ENCODE assay signal across 21 cellular contexts in the genomic region with DNA sequence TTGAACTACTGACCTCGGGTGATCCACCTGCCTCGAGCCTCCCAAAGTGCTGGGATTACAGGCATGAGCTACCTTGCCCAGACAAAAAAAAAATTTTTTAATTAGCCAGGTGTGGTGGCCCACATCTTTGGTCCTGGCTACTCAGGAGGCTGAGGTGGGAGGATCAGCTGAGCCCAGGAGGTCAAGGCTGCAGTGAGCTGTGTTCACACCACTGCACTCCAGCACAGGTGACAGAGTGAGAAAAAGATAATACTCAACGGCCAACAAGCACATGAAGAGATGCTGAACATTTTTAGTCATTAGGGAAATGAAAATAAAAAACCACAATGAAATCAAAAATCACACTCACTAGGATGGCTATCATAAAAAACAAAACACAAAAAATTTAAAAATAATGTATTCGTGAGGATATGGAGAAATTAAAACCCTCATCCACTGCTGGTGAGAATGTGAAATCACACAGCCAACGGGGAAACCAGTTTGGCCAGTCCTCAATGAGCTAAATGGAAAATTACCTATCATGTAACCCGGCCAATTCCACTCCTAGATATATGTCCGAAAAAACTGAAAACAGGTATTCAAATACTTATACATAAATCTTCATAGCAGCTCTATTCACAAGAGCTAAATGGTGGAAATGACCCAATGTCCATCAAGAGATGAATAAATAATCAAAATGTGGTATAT. TPM values are rescaled to one million over a fixed set of nuclear protein-coding genes. Genes with fewer than 3 reads are reported as not detected.
DNase-seq lines count a peak whose midpoint lies in the region; ATAC-seq, FAIRE-seq and TF ChIP-seq lines count a peak whose summit lies in the region.
"Had no signal": no experiment of that assay in that cellular context is flagged by ENCODE, and none has a peak within 500 bp of the region (broad histone marks: within the 10 kb centered on the region; RNA-seq: fewer than 3 reads in every experiment).

No MANE protein-coding gene starts in this region.

- no peaks in the 10 kb centered on the region for H3K79me1 ChIP-seq in neuronal stem cell (ENCODE audit: low read depth, low read length)

- no TSS peak for BruUV-seq in PC-9 (replicated peaks; lab: Mats Ljungman, UMichigan)

- no peak overlapping the region for H4K8ac ChIP-seq in neuronal stem cell (ENCODE audit: low read depth, low read length)

- H3K4me2 ChIP-seq in PC-9 (peak overlapping the region; percentile 35), hepatocyte (peak overlapping the region; percentile 41), neuronal stem cell (ENCODE audit: insufficient read depth, low read length, poor library complexity, severe bottlenecking) (no peak overlapping the region)

- ATAC-seq in HG02588 (IDR thresholded peaks at IDR 0.05; ENCODE audit: unreplicated experiment) (no peak), GM21526 (IDR thresholded peaks at IDR 0.05; ENCODE audit: low FRiP score, unreplicated experiment) (no peak)
- ATAC-seq: stimulated activated naive CD8-positive, alpha-beta T cell treated with anti-CD3 and anti-CD28 coated beads, Interleukin-15, amount 100 ng/mL, for 72 hours had no signal

- no peak overlapping the region for H4K91ac ChIP-seq in neuronal stem cell (ENCODE audit: low read depth, low read length, poor library complexity)

- no peak overlapping the region for H2AFZ ChIP-seq in PC-9
- no peak overlapping the region for H2AFZ ChIP-seq in hepatocyte
- no peak overlapping the region for H2AFZ ChIP-seq in neuronal stem cell (ENCODE audit: low read length)
- H2AFZ ChIP-seq: parathyroid adenoma had no signal

- no peak overlapping the region for H3K4ac ChIP-seq in neuronal stem cell (ENCODE audit: low read length)

- H3K27ac ChIP-seq in PC-9 (peak overlapping the region; percentile 43), hepatocyte (peak overlapping the region; percentile 68), stomach (peak overlapping the region; percentile 8 to 67 (median 39)), neuronal stem cell (replicated peaks; ENCODE audit: low read length) (no peak overlapping the region)
- H3K27ac ChIP-seq: parathyroid adenoma had no signal

- H2BK12ac ChIP-seq in neuronal stem cell (ENCODE audit: low read length): no peak overlapping the region

- no peak overlapping the region for H2BK15ac ChIP-seq in neuronal stem cell (ENCODE audit: low read length)

- POLR2A ChIA-PET in PC-9 (lab: Charles Lee; ENCODE audit: unreplicated experiment): interaction anchor here (0.6 to 0.7 kb wide), 2 partner anchors 112 to 451 kb away, joined by 7 to 8 read pairs; partner anchors contain the start of gene H3-3A

- no peak overlapping the region for H3K18ac ChIP-seq in neuronal stem cell (ENCODE audit: low read length)

- no peak overlapping the region for H2AK5ac ChIP-seq in neuronal stem cell (ENCODE audit: low read depth, low read length)

- no peak overlapping the region for H3K27ac Mint-ChIP-seq in T-helper 2 cell treated with Interferon-gamma antibody and Interleukin-4, amounts not matched to agents 5 μg/mL and 100 μg/mL, for 36 hours
- H3K27ac Mint-ChIP-seq: activated CD4-positive, alpha-beta T cell treated with anti-CD3 and anti-CD28 coated beads, Interleukin-2, amount 10 ng/mL, durations not matched to agents 24 days and 14 days; immature natural killer cell; stimulated activated naive CD8-positive, alpha-beta T cell treated with anti-CD3 and anti-CD28 coated beads, Interleukin-15, amount 100 ng/mL, for 72 hours had no signal

- FAIRE-seq in D721Med (lab: Jason Lieb, UNC): peak; percentile 64

- no peak overlapping the region for H3K9ac ChIP-seq in neuronal stem cell (ENCODE audit: low read depth, low read length, poor library complexity)
- H3K9ac ChIP-seq: parathyroid adenoma had no signal

- no peaks in the 10 kb centered on the region for H3K9me3 Mint-ChIP-seq in T-helper 2 cell treated with Interferon-gamma antibody and Interleukin-4, amounts not matched to agents 5 μg/mL and 100 μg/mL, for 36 hours
- H3K9me3 Mint-ChIP-seq: activated CD4-positive, alpha-beta T cell treated with anti-CD3 and anti-CD28 coated beads, Interleukin-2, amount 10 ng/mL, durations not matched to agents 24 days and 14 days; central memory CD8-positive, alpha-beta T cell; immature natural killer cell; stimulated activated naive CD8-positive, alpha-beta T cell treated with anti-CD3 and anti-CD28 coated beads, Interleukin-15, amount 100 ng/mL, for 72 hours had no signal

- H3K9me2 ChIP-seq in PC-9 (ENCODE audit: insufficient read depth): no peaks in the 10 kb centered on the region
- no peaks in the 10 kb centered on the region for H3K9me2 ChIP-seq in hepatocyte (replicated peaks; ENCODE audit: insufficient read depth)

- H3K27me3 ChIP-seq in PC-9 (ENCODE audit: insufficient read depth, low read depth): no peaks in the 10 kb centered on the region
- H3K27me3 ChIP-seq in hepatocyte: no peaks in the 10 kb centered on the region
- H3K27me3 ChIP-seq in stomach: no peaks in the 10 kb centered on the region
- H3K27me3 ChIP-seq in neuronal stem cell (ENCODE audit: control insufficient read depth in 3 of 3, insufficient read depth in 3 of 3, low read depth in 1 of 3, low read length in 3 of 3): no peaks in the 10 kb centered on the region

- peaks cover 15% of the 10 kb centered on the region for H3K4me1 ChIP-seq in PC-9 (replicated peaks; ENCODE audit: insufficient read depth)
- peaks cover 29% of the 10 kb centered on the region for H3K4me1 ChIP-seq in hepatocyte (ENCODE audit: insufficient read depth)
- peaks cover 13 to 63% (median 37%) of the 10 kb centered on the region in 4 donors for H3K4me1 ChIP-seq in stomach
- H3K4me1 ChIP-seq in neuronal stem cell (ENCODE audit: control insufficient read depth in 2 of 2, insufficient read depth in 1 of 2, low read depth in 1 of 2, low read length in 2 of 2): peaks cover 0 to 5% of the 10 kb centered on the region in 2 donors

- WGBS in hepatocyte (ENCODE audit: low lambda C conversion rate, missing lambda C conversion rate): 89% methylated on average over 7 of the region's 7 CpGs
- WGBS in stomach, 5 donors: 48 to 79% (median 66%) methylated on average over 7 of the region's 7 CpGs
- WGBS in neuronal stem cell (ENCODE audit: extremely low coverage in 2 of 2, insufficient read length in 2 of 2, insufficient replicate concordance in 1 of 2), 2 donors: no CpG with 5 or more reads among the region's 7 CpGs

- TF ChIP-seq EP300 in stomach (IDR thresholded peaks at IDR 0.05): no peak

- H3K79me2 ChIP-seq in PC-9 (ENCODE audit: low read depth) (peaks cover 86% of the 10 kb centered on the region), hepatocyte (peaks cover 93% of the 10 kb centered on the region)

- no peaks in the 10 kb centered on the region for H3K4me1 Mint-ChIP-seq in T-helper 2 cell treated with Interferon-gamma antibody and Interleukin-4, amounts not matched to agents 5 μg/mL and 100 μg/mL, for 36 hours (ENCODE audit: low read depth)
- H3K4me1 Mint-ChIP-seq: activated CD4-positive, alpha-beta T cell treated with anti-CD3 and anti-CD28 coated beads, Interleukin-2, amount 10 ng/mL, durations not matched to agents 24 days and 14 days; central memory CD8-positive, alpha-beta T cell; immature natural killer cell; stimulated activated naive CD8-positive, alpha-beta T cell treated with anti-CD3 and anti-CD28 coated beads, Interleukin-15, amount 100 ng/mL, for 72 hours had no signal

- no peak overlapping the region for H3K4me3 Mint-ChIP-seq in T-helper 2 cell treated with Interferon-gamma antibody and Interleukin-4, amounts not matched to agents 5 μg/mL and 100 μg/mL, for 36 hours
- H3K4me3 Mint-ChIP-seq: activated CD4-positive, alpha-beta T cell treated with anti-CD3 and anti-CD28 coated beads, Interleukin-2, amount 10 ng/mL, durations not matched to agents 24 days and 14 days; central memory CD8-positive, alpha-beta T cell; immature natural killer cell; stimulated activated naive CD8-positive, alpha-beta T cell treated with anti-CD3 and anti-CD28 coated beads, Interleukin-15, amount 100 ng/mL, for 72 hours had no signal

- no peak overlapping the region for H2BK120ac ChIP-seq in neuronal stem cell (ENCODE audit: low read depth, low read length)

- H3K14ac ChIP-seq in neuronal stem cell (ENCODE audit: low read length): no peak overlapping the region

- H3K36me3 ChIP-seq in PC-9 (ENCODE audit: low read depth) (peaks cover 5% of the 10 kb centered on the region), hepatocyte (replicated peaks; ENCODE audit: insufficient read depth, low read depth) (no peaks in the 10 kb centered on the region), stomach (no peaks in the 10 kb centered on the region), neuronal stem cell (replicated peaks in 1 of 2; ENCODE audit: control insufficient read depth in 2 of 2, insufficient read depth in 2 of 2, low read length in 2 of 2) (peaks cover 0 to 12% of the 10 kb centered on the region in 2 donors)
- H3K36me3 ChIP-seq: lower lobe of right lung had no signal

- no peak overlapping the region for H2BK5ac ChIP-seq in neuronal stem cell (ENCODE audit: low read length)

- H4K20me1 ChIP-seq in PC-9 (ENCODE audit: insufficient read depth): no peaks in the 10 kb centered on the region; the same call in 1 of the 2 replicates
- peaks cover 4% of the 10 kb centered on the region for H4K20me1 ChIP-seq in hepatocyte (ENCODE audit: insufficient read depth, poor library complexity, severe bottlenecking)

- no peak for DNase-seq in D721Med (ENCODE audit: insufficient read length, low spot score)
- peak; percentile 48 to 50 for DNase-seq in PC-9
- no peak for DNase-seq in hepatocyte (ENCODE audit: low spot score)
- DNase-seq in stomach: peak; percentile 50
- DNase-seq in neuronal stem cell (ENCODE audit: low spot score): no peak
- DNase-seq in T-helper 2 cell treated with Interferon-gamma antibody and Interleukin-4, amounts not matched to agents 5 μg/mL and 100 μg/mL, for 36 hours (ENCODE audit: low spot score): no peak
- DNase-seq: activated CD4-positive, alpha-beta T cell treated with anti-CD3 and anti-CD28 coated beads, Interleukin-2, amount 10 ng/mL, durations not matched to agents 24 days and 14 days; activated effector memory CD4-positive, alpha-beta T cell treated with Interleukin-2 at 50 U/mL for 16 hours; glutamatergic neuron; immature natural killer cell; KG1; lower lobe of right lung; NCI-H2081; NCI-H446 treated with DMSO at 0.1 percent for 48 hours; stimulated activated CD4-positive, alpha-beta T cell treated with anti-CD3 and anti-CD28 coated beads, Interleukin-2, amount 100 ng/mL, for 48 hours; stimulated activated naive CD8-positive, alpha-beta T cell treated with anti-CD3 and anti-CD28 coated beads, Interleukin-15, amount 100 ng/mL, for 72 hours had no signal

- no peak for TF ChIP-seq POLR2A in stomach (IDR thresholded peaks at IDR 0.05)

- no peak overlapping the region for H3K4me3 ChIP-seq in PC-9
- H3K4me3 ChIP-seq in hepatocyte: no peak overlapping the region
- no peak overlapping the region for H3K4me3 ChIP-seq in stomach
- no peak overlapping the region for H3K4me3 ChIP-seq in neuronal stem cell (ENCODE audit: low read length in 2 of 2)
- H3K4me3 ChIP-seq: lower lobe of right lung, skin epidermis had no signal

- H3K36me3 Mint-ChIP-seq in T-helper 2 cell treated with Interferon-gamma antibody and Interleukin-4, amounts not matched to agents 5 μg/mL and 100 μg/mL, for 36 hours (ENCODE audit: low read depth): no peaks in the 10 kb centered on the region
- H3K36me3 Mint-ChIP-seq: immature natural killer cell had no signal

- TF ChIP-seq CTCF in D721Med (IDR thresholded peaks at IDR 0.05; ENCODE audit: insufficient read depth, missing control alignments) (no peak), PC-9 (conservative IDR thresholded peaks at IDR 0.05) (no peak), hepatocyte (IDR thresholded peaks at IDR 0.05; ENCODE audit: poor library complexity) (no peak), stomach (IDR thresholded peaks at IDR 0.05) (no peak)

- intact Hi-C loops in PC-9 (cut with micrococcal nuclease; ENCODE audit: unreplicated experiment): loop anchor here (5.0 kb wide), 1 partner anchor 41 kb away; the partner anchor contains the start of gene ENAH
- intact Hi-C loops in stomach (cut with DNase I; ENCODE audit: low total_unique reads): no loop called here

- peaks cover 38% of the 10 kb centered on the region for H3F3A ChIP-seq in PC-9 (ENCODE audit: insufficient read depth, low read depth)

- no peaks in the 10 kb centered on the region for H3K9me3 ChIP-seq in PC-9 (ENCODE audit: insufficient read depth, low read depth)
- H3K9me3 ChIP-seq in hepatocyte (ENCODE audit: low read depth): no peaks in the 10 kb centered on the region
- H3K9me3 ChIP-seq in stomach: no peaks in the 10 kb centered on the region
- peaks cover 0 to 31% of the 10 kb centered on the region in 2 donors for H3K9me3 ChIP-seq in neuronal stem cell (replicated peaks in 1 of 2; ENCODE audit: control insufficient read depth in 2 of 2, insufficient read depth in 1 of 2, low read depth in 1 of 2, low read length in 2 of 2)
- H3K9me3 ChIP-seq: lower lobe of right lung had no signal

- no peak overlapping the region for H3K23ac ChIP-seq in neuronal stem cell (ENCODE audit: low read depth, low read length, poor library complexity)

- CTCF ChIA-PET in PC-9 (lab: Charles Lee): interaction anchor here (0.6 kb wide), 2 partner anchors 53 to 58 kb away, joined by 3 to 5 read pairs; no protein-coding TSS in a partner anchor

- H3K27me3 Mint-ChIP-seq in T-helper 2 cell treated with Interferon-gamma antibody and Interleukin-4, amounts not matched to agents 5 μg/mL and 100 μg/mL, for 36 hours (ENCODE audit: low read depth): peaks cover 3% of the 10 kb centered on the region
- H3K27me3 Mint-ChIP-seq: activated CD4-positive, alpha-beta T cell treated with anti-CD3 and anti-CD28 coated beads, Interleukin-2, amount 10 ng/mL, durations not matched to agents 24 days and 14 days; central memory CD8-positive, alpha-beta T cell; stimulated activated naive CD8-positive, alpha-beta T cell treated with anti-CD3 and anti-CD28 coated beads, Interleukin-15, amount 100 ng/mL, for 72 hours had no signal

RNA-seq across cellular contexts. Expression of gene ENAH, which starts 41.2 kb away (rescaled TPM):
- 118 and 167 TPM in 2 replicates for total RNA-seq in PC-9 (2021)
- total RNA-seq in hepatocyte: 97.4 and 115 TPM in 2 replicates
- polyA plus RNA-seq in hepatocyte: 46.3 and 51.3 TPM in 2 replicates
- 100 to 1,000 TPM in 4 of 5 donors, 10 to 100 TPM in 1; 70.1 to 186 (median 154) TPM for total RNA-seq in stomach
- 10 to 100 TPM in 2 of 3 donors, 1 to 10 TPM in 1; 8.5 to 40.9 (median 38.5) TPM for polyA plus RNA-seq in stomach
- 187 TPM for polyA plus RNA-seq in neuronal stem cell (2013, experiment 1 of 2)
- polyA plus RNA-seq in neuronal stem cell (2013, experiment 2 of 2): 187 TPM

Comparison
In these comparisons a context has a peak if more than half of its experiments do, and no peak if none do; other contexts are left out.
1. DNase-seq: peak in PC-9 (2 of 2) and stomach (single experiment); none in D721Med (single experiment), hepatocyte (single experiment), neuronal stem cell (single experiment) and T-helper 2 cell treated with Interferon-gamma antibody and Interleukin-4, amounts not matched to agents 5 μg/mL and 100 μg/mL, for 36 hours (single experiment).